Comparison of ENCODE assay signal across 17 cellular contexts in genomic region chr18:79446931-79447330, GRCh38. TPM values are rescaled to one million over a fixed set of nuclear protein-coding genes. Genes with fewer than 3 reads are reported as not detected.
A peak's percentile ranks its signal among the peaks of the same experiment; 100 is the strongest.
DNase-seq lines count a peak whose midpoint lies in the region; ATAC-seq and TF ChIP-seq lines count a peak whose summit lies in the region.
"Had no signal": no experiment of that assay in that cellular context is flagged by ENCODE, and none has a peak within 500 bp of the region (broad histone marks: within the 10 kb centered on the region; RNA-seq: fewer than 3 reads in every experiment).

No MANE protein-coding gene starts in this region.

- H3K18ac ChIP-seq in trophoblast cell (ENCODE audit: low read length) = no peak overlapping the region

- H2BK120ac ChIP-seq in trophoblast cell (ENCODE audit: insufficient read depth, low read length, poor library complexity) = no peak overlapping the region

- BruUV-seq in mammary epithelial cell (replicated peaks; lab: Mats Ljungman, UMichigan) = no TSS peak

- H4K91ac ChIP-seq in trophoblast cell (ENCODE audit: low read depth, low read length) = peak overlapping the region; percentile 6

- peak overlapping the region; percentile 1 for H2BK12ac ChIP-seq in trophoblast cell (ENCODE audit: low read length)

- no peak for DNase-seq in CD4-positive, alpha-beta T cell
- DNase-seq in endodermal cell = no peak
- DNase-seq in trophoblast cell = no peak
- DNase-seq in mammary epithelial cell = no peak
- DNase-seq in activated CD4-positive, CD25-positive, alpha-beta regulatory T cell treated with anti-CD3 and anti-CD28 coated beads, Interleukin-2, amount 50 U/mL, for 72 hours = no peak
- DNase-seq: CD8-positive, alpha-beta T cell; DND-41; Karpas-422; NCI-H1105 treated with DMSO at 0.1 percent for 48 hours; NCI-H2029 treated with DMSO at 0.1 percent for 48 hours; NCI-H2171; NCI-H524 treated with DMSO at 0.1 percent for 48 hours; NCI-H82; SJCRH30 had no signal

- H3K36me3 ChIP-seq in endodermal cell (ENCODE audit: control insufficient read depth, insufficient read depth, low read length) (peaks cover 17% of the 10 kb centered on the region), trophoblast cell (ENCODE audit: control insufficient read depth in 1 of 2, insufficient read depth in 2 of 2, low read length in 2 of 2) (peaks cover 0 to 3% of the 10 kb centered on the region in 2 experiments), mammary epithelial cell (ENCODE audit: insufficient read depth, low read length) (no peaks in the 10 kb centered on the region)
- H3K36me3 ChIP-seq: SJCRH30 had no signal

- no peaks in the 10 kb centered on the region for H4K20me1 ChIP-seq in mammary epithelial cell (ENCODE audit: insufficient read depth, low read length)

- no peak overlapping the region for H3K4ac ChIP-seq in trophoblast cell (ENCODE audit: low read depth, low read length)

- no peak for ATAC-seq in CD4-positive, alpha-beta T cell (ENCODE audit: poor library complexity)
- no peak for ATAC-seq in GM19324 (IDR thresholded peaks at IDR 0.05; ENCODE audit: low FRiP score, unreplicated experiment)
- ATAC-seq: CD8-positive, alpha-beta T cell; GM12878 had no signal

- intact Hi-C loops in CD4-positive, alpha-beta T cell (cut with DNase I, micrococcal nuclease) = no loop called here
- intact Hi-C loops in mammary epithelial cell (cut with micrococcal nuclease) = no loop called here

- peak overlapping the region; percentile 75 for H3K27ac Mint-ChIP-seq in CD4-positive, alpha-beta T cell
- peak overlapping the region in 2 of 3 donors; percentile 71 to 77 for H3K27ac Mint-ChIP-seq in IgD-negative memory B cell
- no peak overlapping the region for H3K27ac Mint-ChIP-seq in endodermal cell
- H3K27ac Mint-ChIP-seq: CD8-positive, alpha-beta T cell had no signal

- H3K4me1 Mint-ChIP-seq in CD4-positive, alpha-beta T cell (ENCODE audit: low read depth) = peaks cover 5% of the 10 kb centered on the region
- H3K4me1 Mint-ChIP-seq in IgD-negative memory B cell (peaks cover 8 to 19% (median 11%) of the 10 kb centered on the region in 3 donors), endodermal cell (peaks cover 6% of the 10 kb centered on the region)

- H3K9me3 Mint-ChIP-seq in CD4-positive, alpha-beta T cell = no peaks in the 10 kb centered on the region
- H3K9me3 Mint-ChIP-seq in IgD-negative memory B cell = no peaks in the 10 kb centered on the region
- no peaks in the 10 kb centered on the region for H3K9me3 Mint-ChIP-seq in endodermal cell
- H3K9me3 Mint-ChIP-seq: CD8-positive, alpha-beta T cell had no signal

- no peak overlapping the region for H3K9ac ChIP-seq in endodermal cell (ENCODE audit: extremely low read depth, low read length, poor library complexity, severe bottlenecking)
- no peak overlapping the region for H3K9ac ChIP-seq in trophoblast cell (ENCODE audit: low read length)
- no peak overlapping the region for H3K9ac ChIP-seq in mammary epithelial cell (ENCODE audit: insufficient read depth, low read length)

- peaks cover 63% of the 10 kb centered on the region for H3K36me3 Mint-ChIP-seq in CD4-positive, alpha-beta T cell (ENCODE audit: low read depth)
- H3K36me3 Mint-ChIP-seq in IgD-negative memory B cell = peaks cover 4% of the 10 kb centered on the region
- peaks cover 24% of the 10 kb centered on the region for H3K36me3 Mint-ChIP-seq in endodermal cell (ENCODE audit: low read depth)

- no peak overlapping the region for H4K12ac ChIP-seq in trophoblast cell (ENCODE audit: low read depth, low read length)

- in situ Hi-C loops in mammary epithelial cell (cut with MboI; ENCODE audit: low sequenced_read_pairs in 2 of 2) = no loop called here

- POLR2A ChIA-PET in CD4-positive, alpha-beta T cell (lab: Charles Lee) = no interaction called here

- H3K27me3 Mint-ChIP-seq in CD4-positive, alpha-beta T cell = no peaks in the 10 kb centered on the region
- H3K27me3 Mint-ChIP-seq in IgD-negative memory B cell = no peaks in the 10 kb centered on the region
- H3K27me3 Mint-ChIP-seq in endodermal cell (ENCODE audit: insufficient read depth) = no peaks in the 10 kb centered on the region

- dilution Hi-C loops in mammary epithelial cell (cut with HindIII; ENCODE audit: low sequenced_read_pairs) = no loop called here

- H3K27ac ChIP-seq in CD4-positive, alpha-beta T cell (ENCODE audit: low read depth, low read length) = no peak overlapping the region
- peak overlapping the region; percentile 57 for H3K27ac ChIP-seq in endodermal cell (ENCODE audit: low read depth, low read length)
- no peak overlapping the region for H3K27ac ChIP-seq in trophoblast cell (ENCODE audit: low read depth, low read length)
- no peak overlapping the region for H3K27ac ChIP-seq in mammary epithelial cell (ENCODE audit: insufficient read depth, low read depth, low read length)
- H3K27ac ChIP-seq: SJCRH30 had no signal

- no peaks in the 10 kb centered on the region for H3K4me1 ChIP-seq in endodermal cell (ENCODE audit: control insufficient read depth, insufficient read depth, low read length)
- H3K4me1 ChIP-seq in trophoblast cell (ENCODE audit: control insufficient read depth in 1 of 2, insufficient read depth in 2 of 2, low read length in 2 of 2) = peaks cover 9 to 18% of the 10 kb centered on the region in 2 experiments
- H3K4me1 ChIP-seq in mammary epithelial cell (ENCODE audit: insufficient read depth, low read length) = no peaks in the 10 kb centered on the region
- H3K4me1 ChIP-seq: SJCRH30 had no signal

- H4K8ac ChIP-seq in trophoblast cell (ENCODE audit: low read depth, low read length) = no peak overlapping the region

- no peaks in the 10 kb centered on the region for H3K27me3 ChIP-seq in CD4-positive, alpha-beta T cell (ENCODE audit: control insufficient read depth, insufficient read depth, low read length)
- no peaks in the 10 kb centered on the region for H3K27me3 ChIP-seq in endodermal cell (ENCODE audit: control insufficient read depth, insufficient read depth, low read length, poor library complexity, severe bottlenecking)
- H3K27me3 ChIP-seq in trophoblast cell (ENCODE audit: insufficient read depth, low read length) = no peaks in the 10 kb centered on the region
- H3K27me3 ChIP-seq in mammary epithelial cell (ENCODE audit: insufficient read depth, low read length) = no peaks in the 10 kb centered on the region
- H3K27me3 ChIP-seq: SJCRH30 had no signal

- 91 to 93% methylated on average over 21 to 24 of the region's 24 CpGs for WGBS in endodermal cell (ENCODE audit: insufficient coverage in 1 of 2, insufficient read length in 1 of 2), 2 experiments
- WGBS in trophoblast cell (ENCODE audit: extremely low coverage, insufficient coverage, insufficient read length) = no CpG with 5 or more reads among the region's 24 CpGs
- 97% methylated on average over 19 of the region's 24 CpGs for WGBS in mammary epithelial cell (ENCODE audit: low coverage, missing lambda C conversion rate)

- no peak overlapping the region for H2BK5ac ChIP-seq in trophoblast cell (ENCODE audit: low read depth, low read length, poor library complexity)

- no peak overlapping the region for H3K23ac ChIP-seq in trophoblast cell (ENCODE audit: low read length)

- peaks cover 4% of the 10 kb centered on the region for H3K79me1 ChIP-seq in trophoblast cell (ENCODE audit: low read length)

- H3K4me3 ChIP-seq in endodermal cell (ENCODE audit: low read length) = no peak overlapping the region
- H3K4me3 ChIP-seq in trophoblast cell (ENCODE audit: low read depth, low read length) = no peak overlapping the region
- no peak overlapping the region for H3K4me3 ChIP-seq in mammary epithelial cell (replicated peaks in 1 of 3; ENCODE audit: insufficient read depth in 1 of 3, low read depth in 2 of 3, low read length in 3 of 3)
- H3K4me3 ChIP-seq: GM12878, SJCRH30 had no signal

- CTCF ChIA-PET in CD4-positive, alpha-beta T cell (lab: Charles Lee) = no interaction called here
- CTCF ChIA-PET in mammary epithelial cell (lab: Charles Lee; ENCODE audit: low non-redundant PET) = no interaction called here

- H3K14ac ChIP-seq in trophoblast cell (ENCODE audit: low read length) = no peak overlapping the region

- no peak overlapping the region for H3K4me3 Mint-ChIP-seq in CD4-positive, alpha-beta T cell
- H3K4me3 Mint-ChIP-seq in IgD-negative memory B cell (no peak overlapping the region), endodermal cell (no peak overlapping the region)
- H3K4me3 Mint-ChIP-seq: CD8-positive, alpha-beta T cell had no signal

- no peaks in the 10 kb centered on the region for H3K9me3 ChIP-seq in CD4-positive, alpha-beta T cell (ENCODE audit: control insufficient read depth, low read length)
- H3K9me3 ChIP-seq in endodermal cell (ENCODE audit: control insufficient read depth, low read length) (no peaks in the 10 kb centered on the region), trophoblast cell (ENCODE audit: insufficient read depth, low read depth, low read length) (peaks cover 2% of the 10 kb centered on the region), mammary epithelial cell (replicated peaks; ENCODE audit: insufficient read depth, low read length) (peaks cover 60% of the 10 kb centered on the region)
- H3K9me3 ChIP-seq: SJCRH30 had no signal

- H3K4me2 ChIP-seq in trophoblast cell (ENCODE audit: low read length) (no peak overlapping the region), mammary epithelial cell (ENCODE audit: insufficient read depth, low read depth, low read length) (no peak overlapping the region)

- TF ChIP-seq CTCF in CD4-positive, alpha-beta T cell (IDR thresholded peaks at IDR 0.05) = no peak
- TF ChIP-seq CTCF in endodermal cell (conservative IDR thresholded peaks at IDR 0.05) (no peak), mammary epithelial cell (conservative IDR thresholded peaks at IDR 0.05 in 1 of 2, IDR thresholded peaks at IDR 0.05 in 1 of 2; ENCODE audit: extremely low read depth in 1 of 2, insufficient read depth in 1 of 2, low read depth in 1 of 2, low read length in 2 of 2) (no peak)

- no peak overlapping the region for H2AK5ac ChIP-seq in trophoblast cell (ENCODE audit: low read length)

- H2AFZ ChIP-seq in trophoblast cell (ENCODE audit: insufficient read depth, low read length, poor library complexity) (no peak overlapping the region), mammary epithelial cell (ENCODE audit: low read depth, low read length) (no peak overlapping the region)

- H3K79me2 ChIP-seq in trophoblast cell (ENCODE audit: control insufficient read depth, insufficient read depth, low read length, poor library complexity) = no peaks in the 10 kb centered on the region
- no peaks in the 10 kb centered on the region for H3K79me2 ChIP-seq in mammary epithelial cell (ENCODE audit: insufficient read depth, low read length)

RNA-seq across cellular contexts. Expression of gene NFATC1, which starts 51.2 kb away (rescaled TPM):
- 100 to 1,000 TPM; 107 to 113 TPM for total RNA-seq in CD4-positive, alpha-beta T cell
- polyA plus RNA-seq in IgD-negative memory B cell (63.2 TPM), mammary epithelial cell (0.60 TPM)
- total RNA-seq in endodermal cell (10 to 100 TPM; 23.4 to 32.5 TPM), mammary epithelial cell (1 to 10 TPM; 2.7 to 3.4 TPM)
- polyA plus RNA-seq in endodermal cell (2013, experiment 1 of 2) = 10.9 TPM
- 11.1 TPM for polyA plus RNA-seq in endodermal cell (2013, experiment 2 of 2)
- 3.9 and 4.4 TPM in 2 replicates for polyA plus RNA-seq in trophoblast cell (2013)
- 2.3 TPM for polyA minus RNA-seq in mammary epithelial cell

Comparison
In these comparisons a context has a peak if more than half of its experiments do, and no peak if none do; other contexts are left out.
1. RNA of gene NFATC1, which starts 51.2 kb away (total RNA-seq): 107 to 113 TPM in CD4-positive, alpha-beta T cell and 23.4 to 32.5 TPM in endodermal cell; 2.7 to 3.4 TPM in mammary epithelial cell; every median in the first group is over 4 times any median in the second.